ENCODE assay signal across 1 cellular context in genomic region chr1:160605792-160606520, GRCh38.
TF ChIP-seq lines count a peak whose summit lies in the region.

No MANE protein-coding gene starts in this region.

TF ChIP-seq in GM12891, 5 proteins besides CTCF, POLR2A, EP300 and RAD21:
- TF ChIP-seq POLR2AphosphoS5 (IDR thresholded peaks at IDR 0.05; ENCODE audit: low read depth, low read length): no peak
